In the genomic region with DNA sequence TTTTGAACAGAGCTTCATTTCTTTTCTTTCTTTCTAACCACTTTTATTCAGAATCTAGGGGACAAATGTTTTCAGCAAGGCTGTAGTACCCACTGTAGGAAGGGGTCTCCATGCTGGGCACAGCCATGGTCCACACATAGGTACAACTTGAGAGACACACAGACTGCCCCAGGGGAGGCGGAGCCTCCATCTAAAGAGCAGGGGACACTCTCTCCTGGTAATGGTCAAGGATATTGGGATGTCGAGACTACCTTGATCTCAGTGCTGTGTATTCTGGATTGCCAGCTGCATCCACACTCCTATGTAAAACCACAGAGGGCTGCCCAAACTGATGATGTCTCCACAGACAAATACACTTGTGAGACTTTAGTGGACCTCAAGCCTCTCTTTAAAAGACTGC, we compare ENCODE assay signal across 19 cellular contexts. TPM values are rescaled to one million over a fixed set of nuclear protein-coding genes. Genes with fewer than 3 reads are reported as not detected.
A peak's percentile ranks its signal among the peaks of the same experiment; 100 is the strongest.
DNase-seq lines count a peak whose midpoint lies in the region; ATAC-seq and TF ChIP-seq lines count a peak whose summit lies in the region.
"Had no signal": no experiment of that assay in that cellular context is flagged by ENCODE, and none has a peak within 500 bp of the region (broad histone marks: within the 10 kb centered on the region; RNA-seq: fewer than 3 reads in every experiment).

No MANE protein-coding gene starts in this region.

- H3K27ac Mint-ChIP-seq in activated T-cell treated with anti-CD3 and anti-CD28 coated beads, Interleukin-2, amount 50 U/mL, for 72 hours: peak overlapping the region; percentile 15
- peak overlapping the region; percentile 95 for H3K27ac Mint-ChIP-seq in activated B cell treated with CpG ODN at 0.5 μM for 24 hours
- no peak overlapping the region for H3K27ac Mint-ChIP-seq in glutamatergic neuron (ENCODE audit: unreplicated experiment)
- no peak overlapping the region for H3K27ac Mint-ChIP-seq in MCF 10A (ENCODE audit: low read depth, unreplicated experiment)

- H3K9me3 Mint-ChIP-seq in activated T-cell treated with anti-CD3 and anti-CD28 coated beads, Interleukin-2, amount 50 U/mL, for 72 hours: no peaks in the 10 kb centered on the region
- H3K9me3 Mint-ChIP-seq in activated B cell treated with CpG ODN at 0.5 μM for 24 hours (no peaks in the 10 kb centered on the region), glutamatergic neuron (ENCODE audit: unreplicated experiment) (no peaks in the 10 kb centered on the region), MCF 10A (ENCODE audit: unreplicated experiment) (no peaks in the 10 kb centered on the region)

- H3K4me1 Mint-ChIP-seq in activated T-cell treated with anti-CD3 and anti-CD28 coated beads, Interleukin-2, amount 50 U/mL, for 72 hours (ENCODE audit: low read depth): peaks cover 87% of the 10 kb centered on the region
- H3K4me1 Mint-ChIP-seq in activated B cell treated with CpG ODN at 0.5 μM for 24 hours (peaks cover 78% of the 10 kb centered on the region), glutamatergic neuron (ENCODE audit: low read depth, unreplicated experiment) (no peaks in the 10 kb centered on the region), MCF 10A (ENCODE audit: insufficient read depth, unreplicated experiment) (peaks cover 15% of the 10 kb centered on the region)

- no peak for ATAC-seq in activated T-cell treated with anti-CD3 and anti-CD28 coated beads, Interleukin-2, amount 50 U/mL, for 72 hours (replicated peaks in 1 of 2)
- no peak for ATAC-seq in activated B cell treated with CpG ODN at 0.5 μM for 24 hours (ENCODE audit: low read depth)
- peak in 2 of 4 donors; percentile 3 to 32 for ATAC-seq in right lobe of liver
- no peak for ATAC-seq in upper lobe of left lung (ENCODE audit: low FRiP score in 2 of 2)

- WGBS in right lobe of liver (ENCODE audit: insufficient coverage, low coverage, low lambda C conversion rate, missing lambda C conversion rate): 33% methylated on average over 1 of the region's 2 CpGs
- 75 to 93% methylated on average over 2 of the region's 2 CpGs for WGBS in upper lobe of left lung, 2 donors

- intact Hi-C loops in activated B cell treated with CpG ODN at 0.5 μM for 24 hours (cut with micrococcal nuclease): loop anchor here (5.0 kb wide), 1 partner anchor 751 kb away; no protein-coding TSS in a partner anchor
- intact Hi-C loops in right lobe of liver (cut with DNase I): no loop called here
- intact Hi-C loops in MCF 10A (cut with micrococcal nuclease): no loop called here

- H3K27ac ChIP-seq in right lobe of liver (peak overlapping the region; percentile 53 to 96 (median 94)), upper lobe of left lung (peak overlapping the region; percentile 4 to 91 (median 51))
- H3K27ac ChIP-seq: cardiac muscle cell, ovary had no signal

- H3K36me3 Mint-ChIP-seq in activated T-cell treated with anti-CD3 and anti-CD28 coated beads, Interleukin-2, amount 50 U/mL, for 72 hours (ENCODE audit: insufficient read depth in 2 of 2): peaks cover 0 to 2% of the 10 kb centered on the region in 2 donors
- H3K36me3 Mint-ChIP-seq in activated B cell treated with CpG ODN at 0.5 μM for 24 hours (ENCODE audit: low read depth) (no peaks in the 10 kb centered on the region), glutamatergic neuron (ENCODE audit: unreplicated experiment) (no peaks in the 10 kb centered on the region), MCF 10A (ENCODE audit: insufficient read depth, unreplicated experiment) (no peaks in the 10 kb centered on the region)

- H3K4me1 ChIP-seq in right lobe of liver (peaks cover 0 to 71% (median 29%) of the 10 kb centered on the region in 4 donors), upper lobe of left lung (peaks cover 35 to 65% (median 63%) of the 10 kb centered on the region in 4 donors)
- H3K4me1 ChIP-seq: adrenal gland, Caco-2, uterus had no signal

- CTCF ChIA-PET in activated B cell treated with CpG ODN at 0.5 μM for 24 hours (lab: Charles Lee): interaction anchor here (0.7 to 2.1 kb wide), 4 partner anchors 15 to 323 kb away, joined by 3 to 14 read pairs (median 9); no protein-coding TSS in a partner anchor
- CTCF ChIA-PET in MCF 10A (lab: Yijun Ruan, JAX): interaction anchor here (0.5 to 2.0 kb wide), 7 partner anchors 10 to 833 kb away, joined by 3 to 7 read pairs (median 4); no protein-coding TSS in a partner anchor

- POLR2A ChIA-PET in activated B cell treated with CpG ODN at 0.5 μM for 24 hours (lab: Charles Lee) (interaction anchor here (0.6 to 2.1 kb wide), 5 partner anchors 14 to 519 kb away, joined by 3 to 6 read pairs (median 5); no protein-coding TSS in a partner anchor), MCF 10A (lab: Yijun Ruan, JAX) (interaction anchor here (1.1 to 2.2 kb wide), 3 partner anchors 11 to 115 kb away, joined by 3 to 13 read pairs (median 3); partner anchors contain the start of gene APOL2)

- TF ChIP-seq CTCF in activated B cell treated with CpG ODN at 0.5 μM for 24 hours (IDR thresholded peaks at IDR 0.05) (no peak), right lobe of liver (IDR thresholded peaks at IDR 0.05) (no peak), upper lobe of left lung (IDR thresholded peaks at IDR 0.05) (no peak), glutamatergic neuron (IDR thresholded peaks at IDR 0.05; ENCODE audit: partially characterized antibody, unreplicated experiment) (no peak), MCF 10A (IDR thresholded peaks at IDR 0.05; ENCODE audit: unreplicated experiment) (no peak)

- no peak for TF ChIP-seq EP300 in upper lobe of left lung (IDR thresholded peaks at IDR 0.05)

- H3K4me3 ChIP-seq in right lobe of liver (peak overlapping the region in 2 of 3 donors; percentile 30 to 59), upper lobe of left lung (no peak overlapping the region)
- H3K4me3 ChIP-seq: adrenal gland, cardiac muscle cell, ovary, uterus had no signal

- H3K9me3 ChIP-seq in right lobe of liver (no peaks in the 10 kb centered on the region), upper lobe of left lung (peaks cover 0 to 2% (median 0%) of the 10 kb centered on the region in 4 donors)
- H3K9me3 ChIP-seq: adrenal gland, Caco-2, ovary, uterus had no signal

- DNase-seq in activated T-cell treated with anti-CD3 and anti-CD28 coated beads, Interleukin-2, amount 50 U/mL, for 72 hours: no peak
- DNase-seq in activated T-cell treated with anti-CD3 and anti-CD28 coated beads, Interleukin-2, amount 50 U/mL, for 48 hours: no peak
- DNase-seq in activated B cell treated with CpG ODN at 0.5 μM for 24 hours: no peak
- peak in 1 of 3 donors; percentile 66 for DNase-seq in right lobe of liver
- peak in 1 of 2 donors; percentile 17 for DNase-seq in upper lobe of left lung
- DNase-seq in D341Med (ENCODE audit: low spot score): no peak
- DNase-seq in glutamatergic neuron: no peak
- no peak for DNase-seq in MCF 10A (ENCODE audit: unreplicated experiment)
- DNase-seq: ACHN; adrenal gland; Caco-2; effector CD8-positive, alpha-beta T cell; kidney glomerular epithelial cell; NCI-H345; ovary; stimulated activated CD4-positive, alpha-beta T cell treated with anti-CD3 and anti-CD28 coated beads, Interleukin-4, amount 100 ng/mL, for 4 hours; uterus had no signal

- BruUV-seq in MCF 10A (replicated peaks; lab: Mats Ljungman, UMichigan): no TSS peak

- TF ChIP-seq POLR2A in right lobe of liver (IDR thresholded peaks at IDR 0.05) (no peak), upper lobe of left lung (IDR thresholded peaks at IDR 0.05) (no peak)

- H3K27me3 Mint-ChIP-seq in activated T-cell treated with anti-CD3 and anti-CD28 coated beads, Interleukin-2, amount 50 U/mL, for 72 hours (ENCODE audit: low read depth): no peaks in the 10 kb centered on the region
- no peaks in the 10 kb centered on the region for H3K27me3 Mint-ChIP-seq in activated B cell treated with CpG ODN at 0.5 μM for 24 hours
- peaks cover 6% of the 10 kb centered on the region for H3K27me3 Mint-ChIP-seq in glutamatergic neuron (ENCODE audit: unreplicated experiment)
- H3K27me3 Mint-ChIP-seq in MCF 10A (ENCODE audit: insufficient read depth, unreplicated experiment): peaks cover 32% of the 10 kb centered on the region

- H3K27me3 ChIP-seq in right lobe of liver (no peaks in the 10 kb centered on the region), upper lobe of left lung (no peaks in the 10 kb centered on the region)
- H3K27me3 ChIP-seq: adrenal gland, cardiac muscle cell, ovary, uterus had no signal

- H3K4me3 Mint-ChIP-seq in activated T-cell treated with anti-CD3 and anti-CD28 coated beads, Interleukin-2, amount 50 U/mL, for 72 hours: peak overlapping the region in 1 of 2 donors; percentile 28
- H3K4me3 Mint-ChIP-seq in activated B cell treated with CpG ODN at 0.5 μM for 24 hours (no peak overlapping the region), glutamatergic neuron (ENCODE audit: unreplicated experiment) (no peak overlapping the region), MCF 10A (ENCODE audit: unreplicated experiment) (no peak overlapping the region)

- H3K36me3 ChIP-seq in right lobe of liver: no peaks in the 10 kb centered on the region
- H3K36me3 ChIP-seq in upper lobe of left lung: no peaks in the 10 kb centered on the region
- H3K36me3 ChIP-seq: adrenal gland, cardiac muscle cell, ovary, uterus had no signal

RNA-seq across cellular contexts. Expression of gene APOL3, which starts 2.9 kb away (rescaled TPM):
- total RNA-seq in activated T-cell treated with anti-CD3 and anti-CD28 coated beads, Interleukin-2, amount 50 U/mL, for 72 hours: 10 to 100 TPM; 55.6 to 55.7 TPM
- 32.2 and 38.4 TPM in 2 replicates for total RNA-seq in activated B cell treated with CpG ODN at 0.5 μM for 24 hours
- 10 to 100 TPM; 21.7 to 80.5 (median 30.2) TPM for total RNA-seq in right lobe of liver
- 10 to 100 TPM; 40.4 to 88.0 (median 54.5) TPM for total RNA-seq in upper lobe of left lung
- total RNA-seq in glutamatergic neuron (ENCODE audit: unreplicated experiment): not detected
- 0.44 and 1.8 TPM in 2 replicates for total RNA-seq in MCF 10A (2022)
- total RNA-seq: Caco-2, cardiac muscle cell, H1 had no signal

RNA-seq across cellular contexts. Expression of gene APOL4, which starts 38.1 kb away (rescaled TPM):
- total RNA-seq in activated T-cell treated with anti-CD3 and anti-CD28 coated beads, Interleukin-2, amount 50 U/mL, for 72 hours: 1 to 10 TPM in 1 of 2 donors, under 1 TPM in 1; 0.99 to 2.7 TPM
- total RNA-seq in activated B cell treated with CpG ODN at 0.5 μM for 24 hours (0.05 TPM in 1 of 2 replicates, not detected in the other), right lobe of liver (1 to 10 TPM in 4 of 6 experiments, not detected in 2; 1.1 to 1.6 (median 1.4) TPM), upper lobe of left lung (10 to 100 TPM in 3 of 6 donors, 1 to 10 TPM in 3; 5.4 to 24.7 (median 10.2) TPM), glutamatergic neuron (ENCODE audit: unreplicated experiment) (not detected), MCF 10A (2022) (not detected in 2 replicates)
- total RNA-seq: Caco-2, H1 had no signal

Comparison
In these comparisons a context has a peak if more than half of its experiments do, and no peak if none do; other contexts are left out.
1. H3K27ac Mint-ChIP-seq: peak in activated T-cell treated with anti-CD3 and anti-CD28 coated beads, Interleukin-2, amount 50 U/mL, for 72 hours (single experiment) and activated B cell treated with CpG ODN at 0.5 μM for 24 hours (single experiment); none in glutamatergic neuron (single experiment) and MCF 10A (single experiment).
2. H3K4me3 ChIP-seq: peak in right lobe of liver (2 of 3); none in upper lobe of left lung (0 of 4).